ENCODE assay signal across 20 cellular contexts in genomic region chr2:9346885-9347284, GRCh38.
DNase-seq lines count a peak whose midpoint lies in the region; ATAC-seq and TF ChIP-seq lines count a peak whose summit lies in the region.
"Had no signal": no experiment of that assay in that cellular context is flagged by ENCODE, and none has a peak within 500 bp of the region (broad histone marks: within the 10 kb centered on the region; RNA-seq: fewer than 3 reads in every experiment).

No MANE protein-coding gene starts in this region.

- H3K27me3 ChIP-seq in left lung: no peaks in the 10 kb centered on the region
- no peaks in the 10 kb centered on the region for H3K27me3 ChIP-seq in stomach

- H3K36me3 Mint-ChIP-seq in WTC11: peaks cover 7% of the 10 kb centered on the region; the same call in 1 of the 2 replicates
- H3K36me3 Mint-ChIP-seq in Calu3 (ENCODE audit: insufficient read depth, unreplicated experiment): peaks cover 37% of the 10 kb centered on the region

- H3K27ac Mint-ChIP-seq in WTC11 (peak overlapping the region; percentile 74), Calu3 (ENCODE audit: unreplicated experiment) (no peak overlapping the region)

- WGBS in stomach, 5 donors: 39 to 72% (median 53%) methylated on average over 6 to 9 of the region's 9 CpGs

- intact Hi-C loops in left lung (cut with DNase I) (no loop called here), stomach (cut with DNase I; ENCODE audit: low total_unique reads) (no loop called here), Calu3 (cut with micrococcal nuclease; ENCODE audit: unreplicated experiment) (no loop called here)

- H3K9me3 ChIP-seq in left lung (no peaks in the 10 kb centered on the region), stomach (no peaks in the 10 kb centered on the region)

- no peak overlapping the region for H3K4me3 ChIP-seq in left lung
- H3K4me3 ChIP-seq in stomach: no peak overlapping the region

- no peak for DNase-seq in WTC11 (ENCODE audit: low spot score)
- DNase-seq in left lung: no peak
- DNase-seq in stomach: no peak
- no peak for DNase-seq in Calu3
- DNase-seq in NCI-H2029 treated with DMSO at 0.1 percent for 48 hours (lab: John Stamatoyannopoulos, UW): no peak
- DNase-seq in D341Med (ENCODE audit: low spot score): no peak
- DNase-seq in T-helper 1 cell: no peak
- DNase-seq: activated CD4-positive, alpha-beta T cell treated with anti-CD3 and anti-CD28 coated beads, Interleukin-2, amount 50 U/mL, for 48 hours; activated gamma-delta T cell treated with Interleukin-2 at 50 U/mL for 16 hours; amniotic stem cell; effector CD8-positive, alpha-beta T cell; EL; glutamatergic neuron; KBM-7; NCI-H1048; OCI-M1; SIG-M5; small intestine; stimulated activated CD4-positive, alpha-beta T cell treated with anti-CD3 and anti-CD28 coated beads, Interleukin-4, amount 100 ng/mL, for 24 hours had no signal

- ATAC-seq in WTC11: no peak; the same call in 1 of the 2 replicates
- ATAC-seq in left lung: no peak

- no TSS peak for BruUV-seq in Calu3 (replicated peaks; lab: Mats Ljungman, UMichigan)

- H3K9me3 Mint-ChIP-seq in WTC11 (no peaks in the 10 kb centered on the region), Calu3 (ENCODE audit: low read depth, unreplicated experiment) (no peaks in the 10 kb centered on the region)

- H3K4me1 ChIP-seq in left lung (peaks cover 0 to 16% of the 10 kb centered on the region in 2 donors), stomach (peaks cover 18 to 35% (median 27%) of the 10 kb centered on the region in 4 donors)

- peaks cover 5% of the 10 kb centered on the region for H3K4me1 Mint-ChIP-seq in WTC11
- peaks cover 11% of the 10 kb centered on the region for H3K4me1 Mint-ChIP-seq in Calu3 (ENCODE audit: low read depth, unreplicated experiment)

- CTCF ChIA-PET in WTC11 (lab: Charles Lee): interaction anchor here (1.0 to 1.6 kb wide), 3 partner anchors 13 to 203 kb away, joined by 3 read pairs; no protein-coding TSS in a partner anchor
- CTCF ChIA-PET in Calu3 (lab: Charles Lee): interaction anchor here (0.5 kb wide), 1 partner anchor 141 kb away, joined by 5 read pairs; no protein-coding TSS in a partner anchor

- no peaks in the 10 kb centered on the region for H3K27me3 Mint-ChIP-seq in WTC11 (ENCODE audit: low read depth)
- no peaks in the 10 kb centered on the region for H3K27me3 Mint-ChIP-seq in Calu3 (ENCODE audit: unreplicated experiment)

- no peak for TF ChIP-seq CTCF in C4-2B (conservative IDR thresholded peaks at IDR 0.05)
- TF ChIP-seq CTCF in WTC11 (IDR thresholded peaks at IDR 0.05): no peak
- TF ChIP-seq CTCF in left lung (IDR thresholded peaks at IDR 0.05): no peak
- no peak for TF ChIP-seq CTCF in stomach (IDR thresholded peaks at IDR 0.05)
- no peak for TF ChIP-seq CTCF in Calu3 (IDR thresholded peaks at IDR 0.05; ENCODE audit: unreplicated experiment)

- no peak overlapping the region for H3K4me3 Mint-ChIP-seq in WTC11
- no peak overlapping the region for H3K4me3 Mint-ChIP-seq in Calu3 (ENCODE audit: low read depth, unreplicated experiment)

- H3K27ac ChIP-seq in C4-2B (peak overlapping the region; percentile 70), left lung (peak overlapping the region; percentile 64 to 70), stomach (peak overlapping the region; percentile 54 to 78 (median 76))

- no peak for TF ChIP-seq POLR2A in stomach (IDR thresholded peaks at IDR 0.05)

- POLR2A ChIA-PET in WTC11 (lab: Charles Lee): no interaction called here

- H3K36me3 ChIP-seq in left lung (peaks cover 0 to 5% of the 10 kb centered on the region in 2 donors), stomach (peaks cover 24 to 63% (median 45%) of the 10 kb centered on the region in 4 donors)

- no peak for TF ChIP-seq EP300 in stomach (IDR thresholded peaks at IDR 0.05)

TF ChIP-seq in WTC11, 78 proteins besides CTCF, POLR2A, EP300 and RAD21 (continues in another document):
- TF ChIP-seq HMGA2 (CRISPR knock-in tag; IDR thresholded peaks at IDR 0.05): no peak
- TF ChIP-seq ELF4 (CRISPR knock-in tag; IDR thresholded peaks at IDR 0.05; ENCODE audit: low read depth): no peak
- TF ChIP-seq TEAD1 (CRISPR knock-in tag; IDR thresholded peaks at IDR 0.05): no peak
- TF ChIP-seq SMAD3 (CRISPR knock-in tag; IDR thresholded peaks at IDR 0.05; ENCODE audit: borderline replicate concordance): no peak
- TF ChIP-seq EMX1 (CRISPR knock-in tag; IDR thresholded peaks at IDR 0.05): no peak
- no peak for TF ChIP-seq GRHL2 (CRISPR knock-in tag; IDR thresholded peaks at IDR 0.05; ENCODE audit: insufficient replicate concordance, severe bottlenecking)
- TF ChIP-seq ATF2 (CRISPR knock-in tag; IDR thresholded peaks at IDR 0.05; ENCODE audit: borderline replicate concordance, low read depth): no peak
- TF ChIP-seq ZNF219 (CRISPR knock-in tag; IDR thresholded peaks at IDR 0.05; ENCODE audit: borderline replicate concordance): no peak
- no peak for TF ChIP-seq ETV6 (CRISPR knock-in tag; IDR thresholded peaks at IDR 0.05)
- no peak for TF ChIP-seq ZNF425 (CRISPR knock-in tag; conservative IDR thresholded peaks at IDR 0.05)
- TF ChIP-seq MLX (CRISPR knock-in tag; IDR thresholded peaks at IDR 0.05): no peak
- TF ChIP-seq ZNF416 (CRISPR knock-in tag; IDR thresholded peaks at IDR 0.05): no peak
- TF ChIP-seq E2F1 (CRISPR knock-in tag; IDR thresholded peaks at IDR 0.05): no peak
